In the genomic region with DNA sequence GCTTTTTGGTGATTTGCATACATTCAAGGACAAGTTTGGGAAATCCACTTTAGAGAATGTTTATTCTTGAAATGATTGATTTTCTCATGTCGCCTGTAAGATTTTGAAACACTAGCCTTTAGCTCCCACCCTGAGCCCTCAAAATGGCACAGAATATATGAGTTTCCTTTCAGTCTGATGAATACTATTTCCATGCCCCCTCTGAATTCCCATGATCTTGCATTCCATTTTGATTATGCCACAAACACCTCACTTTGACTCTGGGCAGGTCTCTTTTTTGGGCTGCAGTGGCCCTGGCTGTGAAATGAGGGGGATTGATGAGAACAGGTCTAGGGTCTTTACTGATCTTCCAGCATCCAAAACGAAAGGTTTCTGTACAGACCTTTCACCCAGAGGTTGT, we compare ENCODE assay signal across 33 cellular contexts.
"Had no signal": no experiment of that assay in that cellular context is flagged by ENCODE, and none has a peak within 500 bp of the region (broad histone marks: within the 10 kb centered on the region; RNA-seq: fewer than 3 reads in every experiment).

No MANE protein-coding gene starts in this region.

- DNase-seq: activated B cell treated with CpG ODN at 0.5 μM for 24 hours; activated CD4-positive, alpha-beta memory T cell treated with anti-CD3 and anti-CD28 coated beads for 36 hours; activated CD4-positive, alpha-beta T cell treated with anti-CD3 and anti-CD28 coated beads for 4 hours; activated CD4-positive, alpha-beta T cell treated with anti-CD3 and anti-CD28 coated beads, Interleukin-2, amount 10 ng/mL, durations not matched to agents 24 days and 14 days; activated CD4-positive, alpha-beta T cell treated with anti-CD3 and anti-CD28 coated beads, Interleukin-2, amount 50 U/mL, for 1 hour; activated CD4-positive, alpha-beta T cell treated with anti-CD3 and anti-CD28 coated beads, Interleukin-2, amount 50 U/mL, for 4 hours; activated CD4-positive, CD25-positive, alpha-beta regulatory T cell treated with anti-CD3 and anti-CD28 coated beads, Interleukin-2, amount 50 U/mL, for 72 hours; activated CD8-positive, alpha-beta memory T cell treated with anti-CD3 and anti-CD28 coated beads, Interleukin-2, amount 50 U/mL, for 4 hours; activated CD8-positive, alpha-beta T cell treated with anti-CD3 and anti-CD28 coated beads for 36 hours; activated effector memory CD4-positive, alpha-beta T cell treated with anti-CD3 and anti-CD28 coated beads, Interleukin-2, amount 50 U/mL, for 16 hours; activated gamma-delta T cell treated with Interleukin-2 at 50 U/mL for 16 hours; activated naive CD4-positive, alpha-beta T cell; activated naive CD4-positive, alpha-beta T cell treated with anti-CD3 and anti-CD28 coated beads for 36 hours; activated naive CD4-positive, alpha-beta T cell treated with anti-CD3 and anti-CD28 coated beads, Interleukin-2, amount 50 U/mL, for 16 hours; activated naive CD8-positive, alpha-beta T cell treated with anti-CD3 and anti-CD28 coated beads for 36 hours; activated T-cell treated with anti-CD3 and anti-CD28 coated beads for 4 hours; activated T-cell treated with anti-CD3 and anti-CD28 coated beads, Interleukin-2, amount 50 U/mL, for 1 hour; activated T-cell treated with anti-CD3 and anti-CD28 coated beads, Interleukin-2, amount 50 U/mL, for 4 hours; activated T-cell treated with anti-CD3 and anti-CD28 coated beads, Interleukin-2, amount 50 U/mL, for 72 hours; adrenal gland; amniotic stem cell; aorta; body of pancreas; brain microvascular endothelial cell; central memory CD4-positive, alpha-beta T cell; T-helper 9 cell had no signal

- ATAC-seq: activated CD8-positive, alpha-beta T cell treated with anti-CD3 and anti-CD28 coated beads for 36 hours; activated naive CD4-positive, alpha-beta T cell treated with anti-CD3 and anti-CD28 coated beads, Interleukin-2, amount 50 U/mL, for 72 hours; activated T-cell treated with anti-CD3 and anti-CD28 coated beads, Interleukin-2, amount 50 U/mL, for 4 hours; activated T-cell treated with anti-CD3 and anti-CD28 coated beads, Interleukin-2, amount 50 U/mL, for 72 hours; activated T-helper 17 cell treated with anti-CD3 and anti-CD28 coated beads, Interleukin-2, amount 50 U/mL, for 72 hours; body of pancreas had no signal

- H3K27ac ChIP-seq: adrenal gland, body of pancreas, brain microvascular endothelial cell, breast epithelium, VCaP had no signal

- H3K9me3 ChIP-seq: adrenal gland, body of pancreas, breast epithelium had no signal

- H3K9me3 Mint-ChIP-seq: activated B cell treated with CpG ODN at 0.5 μM for 24 hours; activated CD4-positive, alpha-beta memory T cell treated with anti-CD3 and anti-CD28 coated beads for 36 hours; activated CD4-positive, alpha-beta T cell treated with anti-CD3 and anti-CD28 coated beads, Interleukin-2, amount 10 ng/mL, durations not matched to agents 24 days and 14 days; activated CD8-positive, alpha-beta T cell treated with anti-CD3 and anti-CD28 coated beads for 36 hours; activated naive CD4-positive, alpha-beta T cell treated with anti-CD3 and anti-CD28 coated beads for 36 hours; activated naive CD4-positive, alpha-beta T cell treated with anti-CD3 and anti-CD28 coated beads, Interleukin-2, amount 50 U/mL, for 72 hours; activated naive CD8-positive, alpha-beta T cell treated with anti-CD3 and anti-CD28 coated beads for 36 hours; activated T-cell treated with anti-CD3 and anti-CD28 coated beads, Interleukin-2, amount 50 U/mL, for 4 hours; activated T-cell treated with anti-CD3 and anti-CD28 coated beads, Interleukin-2, amount 50 U/mL, for 72 hours; activated T-helper 1 cell treated with anti-CD3 and anti-CD28 coated beads, Interleukin-12 subunit alpha, Interleukin-12 subunit beta, Interleukin-2, Interleukin-4 antibody, amounts not matched to agents 30 ng/mL and 10 ng/mL and 1 ng/mL, durations not matched to agents 14 hours and 24 hours and 36 hours; activated T-helper 17 cell treated with anti-CD3 and anti-CD28 coated beads, Interleukin-2, amount 50 U/mL, for 72 hours; T-helper 1 cell treated with Interleukin-12 subunit alpha and Interleukin-12 subunit beta and Interleukin-4 antibody, amounts not matched to agents 30 μg/mL and 1 μg/mL, for 36 hours; T-helper 2 cell treated with Interferon-gamma antibody and Interleukin-4, amounts not matched to agents 5 μg/mL and 100 μg/mL, for 36 hours had no signal

- H3K4me1 ChIP-seq: adrenal gland, body of pancreas, breast epithelium had no signal

- H3K36me3 ChIP-seq: adrenal gland, brain microvascular endothelial cell, breast epithelium had no signal

- H3K4me3 ChIP-seq: adrenal gland, body of pancreas, breast epithelium had no signal

- H3K4me1 Mint-ChIP-seq: activated naive CD8-positive, alpha-beta T cell treated with anti-CD3 and anti-CD28 coated beads for 36 hours; activated T-helper 17 cell treated with anti-CD3 and anti-CD28 coated beads, Interleukin-2, amount 50 U/mL, for 72 hours had no signal

- H3K27me3 Mint-ChIP-seq: activated CD4-positive, alpha-beta memory T cell treated with anti-CD3 and anti-CD28 coated beads for 36 hours; activated CD4-positive, alpha-beta T cell treated with anti-CD3 and anti-CD28 coated beads, Interleukin-2, amount 10 ng/mL, durations not matched to agents 24 days and 14 days; activated CD8-positive, alpha-beta T cell treated with anti-CD3 and anti-CD28 coated beads for 36 hours; activated naive CD8-positive, alpha-beta T cell treated with anti-CD3 and anti-CD28 coated beads for 36 hours had no signal

- H3K4me3 Mint-ChIP-seq: activated B cell treated with CpG ODN at 0.5 μM for 24 hours; activated CD4-positive, alpha-beta memory T cell treated with anti-CD3 and anti-CD28 coated beads for 36 hours; activated CD4-positive, alpha-beta T cell treated with anti-CD3 and anti-CD28 coated beads, Interleukin-2, amount 10 ng/mL, durations not matched to agents 24 days and 14 days; activated CD8-positive, alpha-beta T cell treated with anti-CD3 and anti-CD28 coated beads for 36 hours; activated naive CD4-positive, alpha-beta T cell treated with anti-CD3 and anti-CD28 coated beads for 36 hours; activated naive CD8-positive, alpha-beta T cell treated with anti-CD3 and anti-CD28 coated beads for 36 hours; activated T-cell treated with anti-CD3 and anti-CD28 coated beads, Interleukin-2, amount 50 U/mL, for 4 hours; activated T-cell treated with anti-CD3 and anti-CD28 coated beads, Interleukin-2, amount 50 U/mL, for 72 hours; activated T-helper 1 cell treated with anti-CD3 and anti-CD28 coated beads, Interleukin-12 subunit alpha, Interleukin-12 subunit beta, Interleukin-2, Interleukin-4 antibody, amounts not matched to agents 30 ng/mL and 10 ng/mL and 1 ng/mL, durations not matched to agents 14 hours and 24 hours and 36 hours; activated T-helper 17 cell treated with anti-CD3 and anti-CD28 coated beads, Interleukin-2, amount 50 U/mL, for 72 hours; T-helper 1 cell treated with Interleukin-12 subunit alpha and Interleukin-12 subunit beta and Interleukin-4 antibody, amounts not matched to agents 30 μg/mL and 1 μg/mL, for 36 hours; T-helper 2 cell treated with Interferon-gamma antibody and Interleukin-4, amounts not matched to agents 5 μg/mL and 100 μg/mL, for 36 hours had no signal

- H3K36me3 Mint-ChIP-seq: activated CD4-positive, alpha-beta memory T cell treated with anti-CD3 and anti-CD28 coated beads for 36 hours; activated naive CD4-positive, alpha-beta T cell treated with anti-CD3 and anti-CD28 coated beads, Interleukin-2, amount 50 U/mL, for 72 hours; activated naive CD8-positive, alpha-beta T cell treated with anti-CD3 and anti-CD28 coated beads for 36 hours had no signal

- H3K27me3 ChIP-seq: adrenal gland, body of pancreas, brain microvascular endothelial cell, breast epithelium had no signal

- H3K27ac Mint-ChIP-seq: activated B cell treated with CpG ODN at 0.5 μM for 24 hours; activated CD4-positive, alpha-beta memory T cell treated with anti-CD3 and anti-CD28 coated beads for 36 hours; activated CD4-positive, alpha-beta T cell treated with anti-CD3 and anti-CD28 coated beads, Interleukin-2, amount 10 ng/mL, durations not matched to agents 24 days and 14 days; activated CD8-positive, alpha-beta T cell treated with anti-CD3 and anti-CD28 coated beads for 36 hours; activated naive CD4-positive, alpha-beta T cell treated with anti-CD3 and anti-CD28 coated beads for 36 hours; activated naive CD4-positive, alpha-beta T cell treated with anti-CD3 and anti-CD28 coated beads, Interleukin-2, amount 50 U/mL, for 72 hours; activated naive CD8-positive, alpha-beta T cell treated with anti-CD3 and anti-CD28 coated beads for 36 hours; activated T-cell treated with anti-CD3 and anti-CD28 coated beads, Interleukin-2, amount 50 U/mL, for 72 hours; activated T-helper 1 cell treated with anti-CD3 and anti-CD28 coated beads, Interleukin-12 subunit alpha, Interleukin-12 subunit beta, Interleukin-2, Interleukin-4 antibody, amounts not matched to agents 30 ng/mL and 10 ng/mL and 1 ng/mL, durations not matched to agents 14 hours and 24 hours and 36 hours; activated T-helper 17 cell treated with anti-CD3 and anti-CD28 coated beads, Interleukin-2, amount 50 U/mL, for 72 hours; T-helper 1 cell treated with Interleukin-12 subunit alpha and Interleukin-12 subunit beta and Interleukin-4 antibody, amounts not matched to agents 30 μg/mL and 1 μg/mL, for 36 hours; T-helper 2 cell treated with Interferon-gamma antibody and Interleukin-4, amounts not matched to agents 5 μg/mL and 100 μg/mL, for 36 hours had no signal
